ENCODE assay signal across 1 cellular context in the genomic region with DNA sequence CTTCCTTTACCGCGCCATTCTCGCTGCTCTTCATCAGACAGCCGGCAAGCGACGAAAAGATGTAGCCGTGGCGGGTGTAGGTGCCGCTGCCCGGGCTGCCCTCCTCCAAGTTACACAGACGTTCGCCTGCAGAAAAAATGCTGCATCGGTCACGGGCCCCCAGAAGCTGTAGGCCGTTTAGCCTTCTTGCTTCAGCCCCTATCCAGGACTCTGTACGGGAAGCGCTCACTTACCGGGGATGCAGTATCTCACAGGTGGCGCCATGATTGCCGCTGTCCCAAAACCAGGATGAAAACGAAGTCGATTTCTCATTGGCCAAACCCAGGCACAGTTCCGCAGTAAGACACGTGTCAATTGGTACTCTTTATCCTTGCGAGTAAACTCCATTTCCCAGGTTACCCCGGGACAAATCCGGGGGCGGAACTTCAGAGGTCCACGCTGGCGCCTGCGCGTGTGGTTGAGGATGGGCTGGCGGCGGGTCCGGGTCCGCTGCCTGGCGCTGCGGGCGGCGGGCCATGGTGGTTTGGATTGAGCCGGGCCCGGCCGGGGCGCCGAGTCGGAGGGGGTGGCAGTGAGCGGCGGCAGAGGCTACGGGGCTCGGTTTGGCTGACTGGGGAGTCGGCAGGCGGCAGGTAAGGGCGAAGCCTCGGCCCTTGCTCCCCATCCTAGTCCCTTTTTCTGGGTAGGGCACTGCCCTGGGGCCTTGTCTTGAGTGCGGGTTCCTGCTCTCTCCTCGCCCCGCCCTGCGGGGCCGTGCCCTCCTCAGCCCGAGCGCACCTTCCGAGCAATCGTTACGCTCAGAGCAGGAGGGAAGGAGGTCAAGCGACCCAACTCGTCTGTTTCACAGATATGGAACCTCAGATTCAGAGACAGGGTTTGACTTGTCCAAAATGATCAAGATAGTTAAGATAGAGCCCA.
A peak's percentile ranks its signal among the peaks of the same experiment; 100 is the strongest.
TF ChIP-seq lines count a peak whose summit lies in the region.

A gene with protein sequence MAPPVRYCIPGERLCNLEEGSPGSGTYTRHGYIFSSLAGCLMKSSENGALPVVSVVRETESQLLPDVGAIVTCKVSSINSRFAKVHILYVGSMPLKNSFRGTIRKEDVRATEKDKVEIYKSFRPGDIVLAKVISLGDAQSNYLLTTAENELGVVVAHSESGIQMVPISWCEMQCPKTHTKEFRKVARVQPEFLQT (minus strand): TSS at position 285 of the 918 bp plus-strand sequence. CDS start 21 bp downstream, at position 264.
A gene (plus strand): TSS at position 454 of the 918 bp plus-strand sequence. CDS start 5,501 bp downstream, outside the sequence.

TF ChIP-seq in H1, 55 proteins besides CTCF, POLR2A, EP300 and RAD21 (continued from another document):
- TF ChIP-seq, protein P1, sequence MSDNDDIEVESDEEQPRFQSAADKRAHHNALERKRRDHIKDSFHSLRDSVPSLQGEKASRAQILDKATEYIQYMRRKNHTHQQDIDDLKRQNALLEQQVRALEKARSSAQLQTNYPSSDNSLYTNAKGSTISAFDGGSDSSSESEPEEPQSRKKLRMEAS (IDR thresholded peaks at IDR 0.05) = no peak
- TF ChIP-seq TAF1 (IDR thresholded peaks at IDR 0.05; ENCODE audit: low read depth, low read length) = peak; percentile 73
- no peak for TF ChIP-seq FOSL1 (IDR thresholded peaks at IDR 0.05; ENCODE audit: insufficient read depth, low read depth, low read length)
- TF ChIP-seq NRF1 (IDR thresholded peaks at IDR 0.05; ENCODE audit: low read depth, low read length) = peak; percentile 86
